9 cellular contexts compared by ENCODE assay signal in the genomic region with DNA sequence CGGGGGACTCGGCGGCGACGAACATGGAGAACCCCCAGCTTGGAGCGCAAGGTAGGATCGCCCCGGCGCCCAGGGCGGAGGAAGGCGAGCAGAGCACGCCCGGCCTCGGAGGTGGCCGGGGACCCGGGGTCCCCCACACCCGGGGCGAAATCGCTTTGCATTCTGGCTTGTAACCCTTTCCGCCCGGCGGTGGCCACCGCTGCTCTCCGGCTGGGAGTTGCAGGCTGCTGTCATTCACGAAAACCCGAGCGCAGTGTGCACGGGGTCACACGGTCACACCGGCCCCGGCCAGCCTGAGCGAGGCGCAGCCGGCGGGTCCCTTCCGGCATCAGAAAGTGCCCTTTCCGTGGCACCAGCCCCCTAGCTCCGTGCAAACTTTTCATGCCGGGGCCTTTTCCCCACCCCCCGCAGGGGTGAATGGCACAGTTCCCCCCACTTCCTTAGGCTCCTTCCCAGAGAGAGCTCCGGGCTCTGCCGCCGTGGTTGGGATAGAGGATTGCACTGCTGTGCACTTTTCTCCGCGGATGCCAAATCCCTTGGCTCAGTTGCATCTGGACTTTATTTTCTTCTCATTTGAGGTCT. TPM values are rescaled to one million over a fixed set of nuclear protein-coding genes. Genes with fewer than 3 reads are reported as not detected.
DNase-seq lines count a peak whose midpoint lies in the region; ATAC-seq and TF ChIP-seq lines count a peak whose summit lies in the region.
"Had no signal": no experiment of that assay in that cellular context is flagged by ENCODE, and none has a peak within 500 bp of the region (broad histone marks: within the 10 kb centered on the region; RNA-seq: fewer than 3 reads in every experiment).

No MANE protein-coding gene starts in this region.

- H3K27me3 Mint-ChIP-seq in activated CD4-positive, alpha-beta T cell treated with anti-CD3 and anti-CD28 coated beads, Interleukin-2, amount 10 ng/mL, durations not matched to agents 7 days and 5 days: peaks cover 48% of the 10 kb centered on the region

- peak overlapping the region; percentile 94 for H2AFZ ChIP-seq in PC-3 (ENCODE audit: low read length)

- CTCF ChIA-PET in PC-3 (lab: Charles Lee): no interaction called here
- CTCF ChIA-PET in activated CD4-positive, alpha-beta T cell treated with anti-CD3 and anti-CD28 coated beads, Interleukin-2, amount 10 ng/mL, durations not matched to agents 7 days and 5 days (lab: Charles Lee): no interaction called here

- POLR2A ChIA-PET in PC-3 (lab: Charles Lee; ENCODE audit: unreplicated experiment): no interaction called here
- POLR2A ChIA-PET in activated CD4-positive, alpha-beta T cell treated with anti-CD3 and anti-CD28 coated beads, Interleukin-2, amount 10 ng/mL, durations not matched to agents 7 days and 5 days (lab: Charles Lee): no interaction called here

- H3K4me3 ChIP-seq in GM12864 (ENCODE audit: low read depth, low read length) (peak overlapping the region; percentile 24), PC-3 (ENCODE audit: low read length) (peak overlapping the region; percentile 82), left ventricle myocardium inferior (peak overlapping the region; percentile 61), retinal pigment epithelial cell (ENCODE audit: low read length) (peak overlapping the region; percentile 79)

- H3K9ac ChIP-seq in PC-3 (ENCODE audit: low read length): peak overlapping the region; percentile 50; the same call in 1 of the 2 replicates

- no peaks in the 10 kb centered on the region for H3K9me3 Mint-ChIP-seq in activated CD4-positive, alpha-beta T cell treated with anti-CD3 and anti-CD28 coated beads, Interleukin-2, amount 10 ng/mL, durations not matched to agents 7 days and 5 days
- H3K9me3 Mint-ChIP-seq: dendritic cell treated with granulocyte-macrophage colony-stimulating factor and Interleukin-4, amounts not matched to agents 40 ng/mL and 50 ng/mL, for 4 days had no signal

- no peak overlapping the region for H3K4me3 Mint-ChIP-seq in activated CD4-positive, alpha-beta T cell treated with anti-CD3 and anti-CD28 coated beads, Interleukin-2, amount 10 ng/mL, durations not matched to agents 7 days and 5 days
- H3K4me3 Mint-ChIP-seq: dendritic cell treated with granulocyte-macrophage colony-stimulating factor and Interleukin-4, amounts not matched to agents 40 ng/mL and 50 ng/mL, for 4 days had no signal

- peak; percentile 30 for ATAC-seq in PC-3

- intact Hi-C loops in PC-3 (cut with micrococcal nuclease): no loop called here
- intact Hi-C loops in left ventricle myocardium inferior (cut with micrococcal nuclease): no loop called here

- H3K79me2 ChIP-seq in PC-3 (ENCODE audit: low read length): no peaks in the 10 kb centered on the region

- H3K9me3 ChIP-seq in PC-3 (ENCODE audit: low read length) (no peaks in the 10 kb centered on the region), left ventricle myocardium inferior (replicated peaks) (no peaks in the 10 kb centered on the region)

- no peak overlapping the region for H3K27ac Mint-ChIP-seq in activated CD4-positive, alpha-beta T cell treated with anti-CD3 and anti-CD28 coated beads, Interleukin-2, amount 10 ng/mL, durations not matched to agents 7 days and 5 days
- H3K27ac Mint-ChIP-seq: dendritic cell treated with granulocyte-macrophage colony-stimulating factor and Interleukin-4, amounts not matched to agents 40 ng/mL and 50 ng/mL, for 4 days had no signal

- no peaks in the 10 kb centered on the region for H3K36me3 Mint-ChIP-seq in activated CD4-positive, alpha-beta T cell treated with anti-CD3 and anti-CD28 coated beads, Interleukin-2, amount 10 ng/mL, durations not matched to agents 7 days and 5 days (ENCODE audit: low read depth)

- H3K4me1 Mint-ChIP-seq in activated CD4-positive, alpha-beta T cell treated with anti-CD3 and anti-CD28 coated beads, Interleukin-2, amount 10 ng/mL, durations not matched to agents 7 days and 5 days: no peaks in the 10 kb centered on the region

- DNase-seq in GM12864 (ENCODE audit: low read depth) (no peak), PC-3 (no peak), left ventricle myocardium inferior (no peak), retinal pigment epithelial cell (ENCODE audit: low read depth) (no peak), NCI-H128 (lab: John Stamatoyannopoulos, UW; ENCODE audit: unreplicated experiment) (no peak), NCI-H524 treated with DMSO at 0.1 percent for 48 hours (lab: John Stamatoyannopoulos, UW) (no peak)
- no peak for DNase-seq in activated CD8-positive, alpha-beta memory T cell treated with anti-CD3 and anti-CD28 coated beads, Interleukin-2, amount 50 U/mL, for 48 hours
- no peak for DNase-seq in activated CD4-positive, alpha-beta T cell treated with anti-CD3 and anti-CD28 coated beads, Interleukin-2, amount 10 ng/mL, durations not matched to agents 7 days and 5 days

- no TSS peak for BruUV-seq in PC-3 (replicated peaks; lab: Mats Ljungman, UMichigan)

- H3K36me3 ChIP-seq in PC-3 (ENCODE audit: low read depth, low read length): no peaks in the 10 kb centered on the region
- H3K36me3 ChIP-seq in left ventricle myocardium inferior: no peaks in the 10 kb centered on the region

- no peaks in the 10 kb centered on the region for H3K9me2 ChIP-seq in PC-3 (replicated peaks; ENCODE audit: low read length)

- H4K20me1 ChIP-seq in PC-3 (ENCODE audit: low read length): no peaks in the 10 kb centered on the region

- TF ChIP-seq CTCF in GM12864 (IDR thresholded peaks at IDR 0.05; ENCODE audit: low read depth, low read length, missing control alignments) (no peak), PC-3 (conservative IDR thresholded peaks at IDR 0.05; ENCODE audit: low read depth, low read length) (no peak), left ventricle myocardium inferior (IDR thresholded peaks at IDR 0.05; ENCODE audit: borderline replicate concordance) (no peak), retinal pigment epithelial cell (conservative IDR thresholded peaks at IDR 0.05; ENCODE audit: low read depth, low read length) (no peak)

- 0 out of 2 replicates have a peak, but pooled peaks cover 8% of the 10 kb centered on the region for H3K27me3 ChIP-seq in PC-3 (ENCODE audit: low read length)
- H3K27me3 ChIP-seq in left ventricle myocardium inferior (ENCODE audit: low read depth): peaks cover 100% of the 10 kb centered on the region

- peaks cover 3% of the 10 kb centered on the region; the same call in 1 of the 2 replicates for H3K4me1 ChIP-seq in PC-3 (ENCODE audit: insufficient read depth, low read length)
- H3K4me1 ChIP-seq in left ventricle myocardium inferior: peaks cover 18% of the 10 kb centered on the region

- H3K27ac ChIP-seq in PC-3 (ENCODE audit: low read length): no peak overlapping the region
- no peak overlapping the region for H3K27ac ChIP-seq in left ventricle myocardium inferior (replicated peaks)

- no peaks in the 10 kb centered on the region for H3F3A ChIP-seq in PC-3 (ENCODE audit: low read length, unreplicated experiment)

- peak overlapping the region; percentile 93 for H3K4me2 ChIP-seq in PC-3 (ENCODE audit: low read length)

RNA-seq across cellular contexts. Expression of a gene that starts 0.8 kb away (rescaled TPM):
- total RNA-seq in PC-3 (2014; rRNA removed) (2.0 and 2.5 TPM in 2 replicates), left ventricle myocardium inferior (2.2 TPM)
- total RNA-seq in activated CD4-positive, alpha-beta T cell treated with anti-CD3 and anti-CD28 coated beads, Interleukin-2, amount 10 ng/mL, durations not matched to agents 7 days and 5 days: under 1 TPM; 0.21 to 0.22 TPM

Comparison
In these comparisons a context has a peak if more than half of its experiments do, and no peak if none do; other contexts are left out.
1. H3K4me3 ChIP-seq: peak in every context shown above with its lines; median percentile 82 in PC-3; 79 in retinal pigment epithelial cell; 61 in left ventricle myocardium inferior; 24 in GM12864.